ENCODE assay signal across 22 cellular contexts in genomic region chr10:98411166-98411565, GRCh38. TPM values are rescaled to one million over a fixed set of nuclear protein-coding genes. Genes with fewer than 3 reads are reported as not detected.
DNase-seq lines count a peak whose midpoint lies in the region; ATAC-seq, FAIRE-seq and TF ChIP-seq lines count a peak whose summit lies in the region.
"Had no signal": no experiment of that assay in that cellular context is flagged by ENCODE, and none has a peak within 500 bp of the region (broad histone marks: within the 10 kb centered on the region; RNA-seq: fewer than 3 reads in every experiment).

No MANE protein-coding gene starts in this region.

- SMC1A ChIA-PET in GM12878 (lab: Charles Lee; ENCODE audit: uncharacterized antibody, unreplicated experiment) = interaction anchor here (1.2 kb wide), 2 partner anchors 12 to 71 kb away, joined by 4 to 5 read pairs; no protein-coding TSS in a partner anchor

- H3K4me1 ChIP-seq in cardiac muscle cell (ENCODE audit: low read depth) = peaks cover 50% of the 10 kb centered on the region
- H3K4me1 ChIP-seq in right cardiac atrium (ENCODE audit: control insufficient read depth, insufficient read depth, low read length) = peaks cover 2% of the 10 kb centered on the region
- peaks cover 28% of the 10 kb centered on the region for H3K4me1 ChIP-seq in GM12878 (ENCODE audit: control insufficient read depth, insufficient read depth, low read length)
- peaks cover 17 to 33% (median 29%) of the 10 kb centered on the region in 4 donors for H3K4me1 ChIP-seq in upper lobe of left lung
- peaks cover 4% of the 10 kb centered on the region for H3K4me1 ChIP-seq in colonic mucosa

- CTCF ChIA-PET in GM12878 (lab: Yijun Ruan, JAX) = interaction anchor here (2.8 kb wide), 1 partner anchor 14 kb away, joined by 16 read pairs; no protein-coding TSS in a partner anchor

- no peak overlapping the region for H3K27ac Mint-ChIP-seq in neural crest cell (ENCODE audit: unreplicated experiment)
- H3K27ac Mint-ChIP-seq: B cell, GM23338 had no signal

- H3K79me2 ChIP-seq in GM12878 (ENCODE audit: control insufficient read depth, insufficient read depth, low read length) = no peaks in the 10 kb centered on the region

- H3K4me2 ChIP-seq in GM12878 (ENCODE audit: control insufficient read depth, insufficient read depth) = no peak overlapping the region
- H3K4me2 ChIP-seq: GM23338, SK-N-SH had no signal

- no TSS peak for BruUV-seq in GM12878 (replicated peaks; lab: Mats Ljungman, UMichigan)

- H3K27me3 Mint-ChIP-seq in neural crest cell (ENCODE audit: low read depth) = no peaks in the 10 kb centered on the region
- H3K27me3 Mint-ChIP-seq: B cell had no signal

- intact Hi-C loops in right cardiac atrium (cut with DNase I) (no loop called here), GM12878 (cut with micrococcal nuclease; ENCODE audit: unreplicated experiment) (no loop called here), colonic mucosa (cut with DNase I) (no loop called here)

- H4K20me1 ChIP-seq in GM12878 (ENCODE audit: control insufficient read depth, insufficient read depth) = no peaks in the 10 kb centered on the region

- peak overlapping the region; percentile 15 for H3K4me3 Mint-ChIP-seq in neural crest cell
- H3K4me3 Mint-ChIP-seq: B cell, GM23338 had no signal

- in situ Hi-C loops in GM12878 (cut with MboI) = no loop called here

- WGBS in right cardiac atrium = 87% methylated on average over 11 of the region's 11 CpGs
- 86% methylated on average over 11 of the region's 11 CpGs for WGBS in GM12878 (ENCODE audit: insufficient coverage, insufficient replicate concordance, low lambda C conversion rate, missing lambda C conversion rate)
- 81 to 91% methylated on average over 11 of the region's 11 CpGs for WGBS in upper lobe of left lung, 2 donors

- H3K4me1 Mint-ChIP-seq in neural crest cell = peaks cover 21% of the 10 kb centered on the region

- TF ChIP-seq EP300 in GM12878 (IDR thresholded peaks at IDR 0.05; ENCODE audit: borderline replicate concordance in 1 of 2, control insufficient read depth in 1 of 2, low read depth in 2 of 2, low read length in 2 of 2) (no peak), upper lobe of left lung (IDR thresholded peaks at IDR 0.05) (no peak)

- no peak for TF ChIP-seq CTCF in cardiac muscle cell (IDR thresholded peaks at IDR 0.05; ENCODE audit: low read depth, low read length)
- TF ChIP-seq CTCF in GM12878 (IDR thresholded peaks at IDR 0.05 in 2 of 3, conservative IDR thresholded peaks at IDR 0.05 in 1 of 3; ENCODE audit: control insufficient read depth in 2 of 3, extremely low read depth in 1 of 3, insufficient read depth in 1 of 3, low read depth in 3 of 3, low read length in 3 of 3) = no peak
- TF ChIP-seq CTCF in neural crest cell (conservative IDR thresholded peaks at IDR 0.05) = no peak
- no peak for TF ChIP-seq CTCF in upper lobe of left lung (IDR thresholded peaks at IDR 0.05)
- no peak for TF ChIP-seq CTCF in D721Med (IDR thresholded peaks at IDR 0.05; ENCODE audit: insufficient read depth, missing control alignments)
- TF ChIP-seq CTCF in colonic mucosa (IDR thresholded peaks at IDR 0.05) = no peak

- no peak for DNase-seq in cardiac muscle cell (ENCODE audit: low read depth in 1 of 2, low spot score in 1 of 2)
- DNase-seq in right cardiac atrium = no peak
- no peak for DNase-seq in GM12878 (ENCODE audit: low read depth, low spot score)
- no peak for DNase-seq in neural crest cell (ENCODE audit: low read depth, low spot score)
- no peak for DNase-seq in upper lobe of left lung
- no peak for DNase-seq in D721Med (ENCODE audit: insufficient read length, low spot score)
- DNase-seq in colonic mucosa = no peak
- no peak for DNase-seq in GOT3 (lab: John Stamatoyannopoulos, UW)
- DNase-seq: DMS79, KBM-7, NCI-H1092 treated with DMSO at 0.1 percent for 48 hours, NCI-H1436 treated with DMSO at 0.1 percent for 48 hours, NCI-H2029 treated with DMSO at 0.1 percent for 48 hours, NCI-H446 treated with DMSO at 0.1 percent for 48 hours, NCI-H526 treated with DMSO at 0.1 percent for 48 hours, SIG-M5, SK-N-SH had no signal

- H3K36me3 Mint-ChIP-seq in neural crest cell (ENCODE audit: low read depth) = no peaks in the 10 kb centered on the region

- no peak for TF ChIP-seq POLR2A in GM12878 (IDR thresholded peaks at IDR 0.05; ENCODE audit: low read depth, low read length)
- no peak for TF ChIP-seq POLR2A in upper lobe of left lung (IDR thresholded peaks at IDR 0.05)

- no peaks in the 10 kb centered on the region for H3K27me3 ChIP-seq in cardiac muscle cell
- no peaks in the 10 kb centered on the region for H3K27me3 ChIP-seq in right cardiac atrium (ENCODE audit: control insufficient read depth, insufficient read depth)
- no peaks in the 10 kb centered on the region for H3K27me3 ChIP-seq in GM12878 (replicated peaks in 1 of 2; ENCODE audit: control insufficient read depth in 2 of 2, insufficient read depth in 2 of 2, low read length in 1 of 2)
- H3K27me3 ChIP-seq in upper lobe of left lung = no peaks in the 10 kb centered on the region
- H3K27me3 ChIP-seq in colonic mucosa = no peaks in the 10 kb centered on the region

- POLR2A ChIA-PET in GM12878 (lab: Charles Lee) = interaction anchor here (1.2 kb wide), 1 partner anchor 12 kb away, joined by 4 read pairs; no protein-coding TSS in a partner anchor

- no peak for TF ChIP-seq RAD21 in GM12878 (IDR thresholded peaks at IDR 0.05; ENCODE audit: insufficient read depth, low read depth, low read length)

- no peaks in the 10 kb centered on the region for H3K9me3 ChIP-seq in cardiac muscle cell (ENCODE audit: low read depth)
- no peaks in the 10 kb centered on the region for H3K9me3 ChIP-seq in right cardiac atrium (ENCODE audit: control insufficient read depth, low read length)
- H3K9me3 ChIP-seq in GM12878 (replicated peaks; ENCODE audit: control insufficient read depth, insufficient read depth, low read length) = no peaks in the 10 kb centered on the region
- H3K9me3 ChIP-seq in upper lobe of left lung = no peaks in the 10 kb centered on the region
- no peaks in the 10 kb centered on the region for H3K9me3 ChIP-seq in colonic mucosa
- H3K9me3 ChIP-seq: SK-N-SH had no signal

- no peak overlapping the region for H2AFZ ChIP-seq in GM12878 (ENCODE audit: control insufficient read depth, low read depth, low read length)
- H2AFZ ChIP-seq: GM23338 had no signal

- no peaks in the 10 kb centered on the region for H3K36me3 ChIP-seq in cardiac muscle cell
- no peaks in the 10 kb centered on the region for H3K36me3 ChIP-seq in GM12878 (ENCODE audit: control insufficient read depth in 2 of 2, insufficient read depth in 2 of 2, low read length in 1 of 2)
- H3K36me3 ChIP-seq in upper lobe of left lung = no peaks in the 10 kb centered on the region
- no peaks in the 10 kb centered on the region for H3K36me3 ChIP-seq in colonic mucosa

- H3K4me3 ChIP-seq in cardiac muscle cell (no peak overlapping the region), right cardiac atrium (ENCODE audit: low read length) (no peak overlapping the region), GM12878 (no peak overlapping the region), upper lobe of left lung (no peak overlapping the region), colonic mucosa (no peak overlapping the region)
- H3K4me3 ChIP-seq: GM23338 had no signal

- RAD21 ChIA-PET in GM12878 (lab: Charles Lee; ENCODE audit: unreplicated experiment) = no interaction called here

- no peak for FAIRE-seq in GM12878 (lab: Jason Lieb, UNC)
- FAIRE-seq in D721Med (lab: Jason Lieb, UNC) = no peak
- FAIRE-seq: HepG2 had no signal

- H3K9ac ChIP-seq in GM12878 (ENCODE audit: control insufficient read depth, insufficient read depth, low read length) (no peak overlapping the region), colonic mucosa (ENCODE audit: low read depth in 2 of 2, low read length in 2 of 2) (no peak overlapping the region)
- H3K9ac ChIP-seq: SK-N-SH had no signal

- no peaks in the 10 kb centered on the region for H3K9me3 Mint-ChIP-seq in neural crest cell
- H3K9me3 Mint-ChIP-seq: GM23338 had no signal

- peak overlapping the region; percentile 86 for H3K27ac ChIP-seq in cardiac muscle cell
- no peak overlapping the region for H3K27ac ChIP-seq in right cardiac atrium (ENCODE audit: low read length)
- no peak overlapping the region for H3K27ac ChIP-seq in GM12878 (ENCODE audit: control insufficient read depth, insufficient read depth)
- peak overlapping the region in 3 of 4 donors; percentile 10 to 14 (median 13) for H3K27ac ChIP-seq in upper lobe of left lung
- no peak overlapping the region for H3K27ac ChIP-seq in colonic mucosa
- H3K27ac ChIP-seq: HL-60, RWPE1 had no signal

- no peak for ATAC-seq in right cardiac atrium
- ATAC-seq in GM12878 = no peak
- no peak for ATAC-seq in upper lobe of left lung (ENCODE audit: low FRiP score in 2 of 2)
- ATAC-seq: GM23338, HepG2 had no signal

RNA-seq across cellular contexts. Expression of gene PYROXD2, which starts 3.8 kb away (rescaled TPM):
- total RNA-seq in cardiac muscle cell (22.9 and 45.1 TPM in 2 replicates), right cardiac atrium (10 to 100 TPM in 1 of 4 donors, 1 to 10 TPM in 3; 5.3 to 10.8 (median 7.6) TPM), GM12878 (2014; rRNA removed) (8.1 and 9.2 TPM in 2 replicates), GM12878 (2014; rRNA removed; fragmentation: Illumina TruSeq; extraction: Trizol) (5.3 and 7.2 TPM in 2 replicates), GM12878 (2021) (9.5 and 11.3 TPM in 2 replicates), neural crest cell (5.0 and 5.7 TPM in 2 replicates), upper lobe of left lung (10 to 100 TPM in 3 of 6 donors, 1 to 10 TPM in 3; 6.5 to 29.3 (median 9.3) TPM), colonic mucosa (1 to 10 TPM; 5.9 to 9.4 TPM)
- polyA plus RNA-seq in cardiac muscle cell (27.5 and 40.6 TPM in 2 replicates), right cardiac atrium (7.9 TPM), GM12878 (2011; rRNA removed) (5.0 and 7.6 TPM in 2 replicates), GM12878 (2014; fragmentation: Illumina TruSeq; extraction: Trizol) (1.1 and 4.8 TPM in 2 replicates), GM12878 (2014; fragmentation: Nextera tagmentation; extraction: Ambion mirVana) (10 to 100 TPM; 10.8 to 11.8 TPM), GM12878 (2014; rRNA removed) (10.4 and 13.6 TPM in 2 replicates), GM12878 (2016; fragmentation: Nextera tagmentation; extraction: Ambion mirVana) (10 to 100 TPM; 14.2 to 15.8 TPM)
- 28.8 and 34.3 TPM in 2 replicates for total RNA-seq in GM12878 (2013; cell fraction: nucleolus; rRNA removed)
- 0.87 TPM for polyA plus RNA-seq in GM12878 (2011; ENCODE audit: low read depth)
- 4.3 and 9.9 TPM in 2 replicates for polyA plus RNA-seq in GM12878 (2011; cell fraction: cytosol; rRNA removed)
- 37.1 and 47.3 TPM in 2 replicates for polyA plus RNA-seq in GM12878 (2011; cell fraction: nucleus; rRNA removed)
- polyA plus RNA-seq in GM12878 (2012) = 5.0 and 5.5 TPM in 2 replicates
- polyA minus RNA-seq in GM12878 (2011; rRNA and poly(A)+ RNA removed) = 1.9 and 3.3 TPM in 2 replicates
- 1.5 and 1.8 TPM in 2 replicates for polyA minus RNA-seq in GM12878 (2011; cell fraction: cytosol; rRNA and poly(A)+ RNA removed)
- 3.4 and 5.2 TPM in 2 replicates for polyA minus RNA-seq in GM12878 (2011; cell fraction: nucleus; rRNA and poly(A)+ RNA removed)

RNA-seq across cellular contexts. Expression of gene HPS1, which starts 35.6 kb away (rescaled TPM):
- total RNA-seq in cardiac muscle cell (32.1 and 58.6 TPM in 2 replicates), right cardiac atrium (10 to 100 TPM; 28.1 to 34.6 (median 31.1) TPM), GM12878 (2014; rRNA removed) (44.5 and 50.8 TPM in 2 replicates), GM12878 (2014; rRNA removed; fragmentation: Illumina TruSeq; extraction: Trizol) (26.0 and 27.1 TPM in 2 replicates), GM12878 (2021) (63.9 and 71.5 TPM in 2 replicates), neural crest cell (45.2 and 46.9 TPM in 2 replicates), upper lobe of left lung (100 to 1,000 TPM in 2 of 6 donors, 10 to 100 TPM in 4; 45.8 to 103 (median 87.0) TPM), colonic mucosa (10 to 100 TPM; 69.5 to 72.2 TPM)
- polyA plus RNA-seq in cardiac muscle cell (60.9 and 101 TPM in 2 replicates), right cardiac atrium (25.5 TPM), GM12878 (2011; rRNA removed) (36.7 and 58.7 TPM in 2 replicates), GM12878 (2014; fragmentation: Illumina TruSeq; extraction: Trizol) (36.5 and 45.8 TPM in 2 replicates), GM12878 (2014; fragmentation: Nextera tagmentation; extraction: Ambion mirVana) (10 to 100 TPM; 27.9 to 35.8 TPM), GM12878 (2014; rRNA removed) (59.3 and 65.2 TPM in 2 replicates), GM12878 (2016; fragmentation: Nextera tagmentation; extraction: Ambion mirVana) (100 to 1,000 TPM; 123 to 138 TPM)
- total RNA-seq in GM12878 (2013; cell fraction: nucleolus; rRNA removed) = 119 and 128 TPM in 2 replicates
- polyA plus RNA-seq in GM12878 (2011; ENCODE audit: low read depth) = 19.7 TPM
- 55.6 and 67.7 TPM in 2 replicates for polyA plus RNA-seq in GM12878 (2011; cell fraction: cytosol; rRNA removed)
- polyA plus RNA-seq in GM12878 (2011; cell fraction: nucleus; rRNA removed) = 252 and 294 TPM in 2 replicates
- polyA plus RNA-seq in GM12878 (2012) = 53.6 and 53.9 TPM in 2 replicates
- polyA minus RNA-seq in GM12878 (2011; rRNA and poly(A)+ RNA removed) = 45.6 and 57.2 TPM in 2 replicates
- 21.9 and 23.4 TPM in 2 replicates for polyA minus RNA-seq in GM12878 (2011; cell fraction: cytosol; rRNA and poly(A)+ RNA removed)
- polyA minus RNA-seq in GM12878 (2011; cell fraction: nucleus; rRNA and poly(A)+ RNA removed) = 68.9 and 118 TPM in 2 replicates

Comparison
In these comparisons a context has a peak if more than half of its experiments do, and no peak if none do; other contexts are left out.
1. H3K27ac ChIP-seq: peak in cardiac muscle cell (single experiment) and upper lobe of left lung (3 of 4); none in right cardiac atrium (single experiment), GM12878 (single experiment) and colonic mucosa (single experiment).